In the genomic region with DNA sequence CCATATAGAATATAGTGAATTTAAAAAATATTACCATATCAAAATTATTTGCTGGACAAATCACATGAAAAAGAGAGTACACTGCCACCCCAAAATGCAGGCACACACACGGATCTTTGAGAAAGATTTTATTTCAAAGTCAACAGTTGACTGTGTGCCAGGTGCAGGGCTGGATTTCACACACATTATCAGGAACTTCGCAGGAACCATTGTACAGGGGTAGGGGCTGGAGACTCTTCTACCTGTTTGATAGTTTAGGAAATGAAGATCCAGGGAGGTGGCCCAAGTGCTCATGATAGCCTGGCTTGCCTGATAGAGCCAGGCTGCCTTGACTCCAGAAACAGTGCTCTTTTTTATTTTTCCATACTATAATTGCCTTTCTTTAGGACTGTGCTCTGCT, we compare ENCODE assay signal across 1 cellular context.
TF ChIP-seq lines count a peak whose summit lies in the region.

No MANE protein-coding gene starts in this region.

TF ChIP-seq in HepG2, 621 proteins besides CTCF, POLR2A, EP300 and RAD21 (continued from another document):
- no peak for TF ChIP-seq ISL2 (CRISPR knock-in tag; IDR thresholded peaks at IDR 0.05)
- TF ChIP-seq, protein P1, sequence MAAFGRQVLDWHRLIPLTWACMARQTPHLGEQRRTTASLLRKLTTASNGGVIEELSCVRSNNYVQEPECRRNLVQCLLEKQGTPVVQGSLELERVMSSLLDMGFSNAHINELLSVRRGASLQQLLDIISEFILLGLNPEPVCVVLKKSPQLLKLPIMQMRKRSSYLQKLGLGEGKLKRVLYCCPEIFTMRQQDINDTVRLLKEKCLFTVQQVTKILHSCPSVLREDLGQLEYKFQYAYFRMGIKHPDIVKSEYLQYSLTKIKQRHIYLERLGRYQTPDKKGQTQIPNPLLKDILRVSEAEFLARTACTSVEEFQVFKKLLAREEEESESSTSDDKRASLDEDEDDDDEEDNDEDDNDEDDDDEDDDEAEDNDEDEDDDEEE (CRISPR knock-in tag; IDR thresholded peaks at IDR 0.05) = no peak
- no peak for TF ChIP-seq ZSCAN20 (CRISPR knock-in tag; IDR thresholded peaks at IDR 0.05; ENCODE audit: borderline replicate concordance)
- TF ChIP-seq, protein P2, sequence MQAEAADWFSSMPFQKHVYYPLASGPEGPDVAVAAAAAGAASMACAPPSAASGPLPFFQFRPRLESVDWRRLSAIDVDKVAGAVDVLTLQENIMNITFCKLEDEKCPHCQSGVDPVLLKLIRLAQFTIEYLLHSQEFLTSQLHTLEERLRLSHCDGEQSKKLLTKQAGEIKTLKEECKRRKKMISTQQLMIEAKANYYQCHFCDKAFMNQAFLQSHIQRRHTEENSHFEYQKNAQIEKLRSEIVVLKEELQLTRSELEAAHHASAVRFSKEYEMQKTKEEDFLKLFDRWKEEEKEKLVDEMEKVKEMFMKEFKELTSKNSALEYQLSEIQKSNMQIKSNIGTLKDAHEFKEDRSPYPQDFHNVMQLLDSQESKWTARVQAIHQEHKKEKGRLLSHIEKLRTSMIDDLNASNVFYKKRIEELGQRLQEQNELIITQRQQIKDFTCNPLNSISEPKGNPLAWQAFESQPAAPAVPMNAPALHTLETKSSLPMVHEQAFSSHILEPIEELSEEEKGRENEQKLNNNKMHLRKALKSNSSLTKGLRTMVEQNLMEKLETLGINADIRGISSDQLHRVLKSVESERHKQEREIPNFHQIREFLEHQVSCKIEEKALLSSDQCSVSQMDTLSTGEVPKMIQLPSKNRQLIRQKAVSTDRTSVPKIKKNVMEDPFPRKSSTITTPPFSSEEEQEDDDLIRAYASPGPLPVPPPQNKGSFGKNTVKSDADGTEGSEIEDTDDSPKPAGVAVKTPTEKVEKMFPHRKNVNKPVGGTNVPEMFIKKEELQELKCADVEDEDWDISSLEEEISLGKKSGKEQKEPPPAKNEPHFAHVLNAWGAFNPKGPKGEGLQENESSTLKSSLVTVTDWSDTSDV (CRISPR knock-in tag; IDR thresholded peaks at IDR 0.05) = no peak
- no peak for TF ChIP-seq ZNF841 (CRISPR knock-in tag; IDR thresholded peaks at IDR 0.05; ENCODE audit: borderline replicate concordance)
- TF ChIP-seq, protein P3, sequence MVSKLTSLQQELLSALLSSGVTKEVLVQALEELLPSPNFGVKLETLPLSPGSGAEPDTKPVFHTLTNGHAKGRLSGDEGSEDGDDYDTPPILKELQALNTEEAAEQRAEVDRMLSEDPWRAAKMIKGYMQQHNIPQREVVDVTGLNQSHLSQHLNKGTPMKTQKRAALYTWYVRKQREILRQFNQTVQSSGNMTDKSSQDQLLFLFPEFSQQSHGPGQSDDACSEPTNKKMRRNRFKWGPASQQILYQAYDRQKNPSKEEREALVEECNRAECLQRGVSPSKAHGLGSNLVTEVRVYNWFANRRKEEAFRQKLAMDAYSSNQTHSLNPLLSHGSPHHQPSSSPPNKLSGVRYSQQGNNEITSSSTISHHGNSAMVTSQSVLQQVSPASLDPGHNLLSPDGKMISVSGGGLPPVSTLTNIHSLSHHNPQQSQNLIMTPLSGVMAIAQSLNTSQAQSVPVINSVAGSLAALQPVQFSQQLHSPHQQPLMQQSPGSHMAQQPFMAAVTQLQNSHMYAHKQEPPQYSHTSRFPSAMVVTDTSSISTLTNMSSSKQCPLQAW (CRISPR knock-in tag; IDR thresholded peaks at IDR 0.05) = no peak
- no peak for TF ChIP-seq ZNF781 (CRISPR knock-in tag; IDR thresholded peaks at IDR 0.05; ENCODE audit: borderline replicate concordance, not compliant biosample characterization)
- no peak for TF ChIP-seq FOXP1 (IDR thresholded peaks at IDR 0.05)
- TF ChIP-seq FOXP1 (CRISPR knock-in tag; IDR thresholded peaks at IDR 0.05) = no peak
- no peak for TF ChIP-seq YY1 (IDR thresholded peaks at IDR 0.05; ENCODE audit: insufficient read depth, insufficient replicate concordance, low read depth, low read length)
